10 cellular contexts compared by ENCODE assay signal in genomic region chrX:30887721-30888120, GRCh38. TPM values are rescaled to one million over a fixed set of nuclear protein-coding genes. Genes with fewer than 3 reads are reported as not detected.
DNase-seq lines count a peak whose midpoint lies in the region; ATAC-seq and TF ChIP-seq lines count a peak whose summit lies in the region.
"Had no signal": no experiment of that assay in that cellular context is flagged by ENCODE, and none has a peak within 500 bp of the region (broad histone marks: within the 10 kb centered on the region; RNA-seq: fewer than 3 reads in every experiment).

No MANE protein-coding gene starts in this region.

- H3K9me2 ChIP-seq in GM23248 (ENCODE audit: insufficient read depth): no peaks in the 10 kb centered on the region

- H3K4me3 ChIP-seq in GM23248 (peak overlapping the region; percentile 90), fibroblast of pulmonary artery (replicated peaks; ENCODE audit: low read depth, low read length) (peak overlapping the region; percentile 69)

- TF ChIP-seq CTCF in fibroblast of pulmonary artery (IDR thresholded peaks at IDR 0.05; ENCODE audit: low read length, missing control alignments): no peak

- peak overlapping the region; percentile 88 for H3K9ac ChIP-seq in GM23248

- H2AFZ ChIP-seq in GM23248: peak overlapping the region; percentile 82; the same call in 1 of the 2 replicates

- no peak overlapping the region for H3K27ac ChIP-seq in GM23248
- H3K27ac ChIP-seq: colonic mucosa had no signal

- H3F3A ChIP-seq in GM23248 (ENCODE audit: insufficient read depth): no peaks in the 10 kb centered on the region

- peak overlapping the region; percentile 90 for H3K4me2 ChIP-seq in GM23248 (ENCODE audit: unreplicated experiment)

- H3K27me3 ChIP-seq in GM23248 (replicated peaks; ENCODE audit: insufficient read depth): no peaks in the 10 kb centered on the region
- H3K27me3 ChIP-seq: colonic mucosa had no signal

- no peaks in the 10 kb centered on the region for H3K9me3 ChIP-seq in GM23248 (ENCODE audit: low read depth)
- H3K9me3 ChIP-seq: colonic mucosa had no signal

- no peaks in the 10 kb centered on the region for H3K36me3 ChIP-seq in GM23248 (ENCODE audit: low read depth)
- H3K36me3 ChIP-seq: colonic mucosa had no signal

- no peaks in the 10 kb centered on the region for H4K20me1 ChIP-seq in GM23248 (ENCODE audit: insufficient read depth)

- in situ Hi-C loops in GM23248 (cut with MboI): no loop called here

- no peaks in the 10 kb centered on the region for H3K4me1 ChIP-seq in GM23248 (ENCODE audit: insufficient read depth)
- H3K4me1 ChIP-seq: colonic mucosa had no signal

- DNase-seq in GM23248 (no peak), fibroblast of pulmonary artery (ENCODE audit: low read depth) (no peak), GOT3 (lab: John Stamatoyannopoulos, UW) (no peak), DMS79 (lab: John Stamatoyannopoulos, UW) (no peak), NCI-H82 treated with DMSO at 0.1 percent for 48 hours (lab: John Stamatoyannopoulos, UW; ENCODE audit: unreplicated experiment) (no peak)
- peak; percentile 14 to 46 for DNase-seq in activated CD4-positive, alpha-beta T cell treated with anti-CD3 and anti-CD28 coated beads, Interleukin-2, amount 50 U/mL, for 24 hours (ENCODE audit: low read depth in 1 of 2, low spot score in 1 of 2)
- peak; percentile 22 for DNase-seq in stimulated activated CD4-positive, alpha-beta T cell treated with anti-CD3 and anti-CD28 coated beads, Interleukin-2, amount 100 ng/mL, for 4 hours (ENCODE audit: low read depth)
- DNase-seq: colonic mucosa, NCI-H1930 had no signal

- no peak for ATAC-seq in GM18909 (IDR thresholded peaks at IDR 0.05; ENCODE audit: poor library complexity, unreplicated experiment)

- H3K79me2 ChIP-seq in GM23248 (ENCODE audit: insufficient read depth): peaks cover 62% of the 10 kb centered on the region

- WGBS in GM23248 (ENCODE audit: low coverage in 1 of 2, low lambda C conversion rate in 2 of 2, missing lambda C conversion rate in 2 of 2), 2 experiments: 33% methylated on average over 3 to 4 of the region's 4 CpGs

RNA-seq across cellular contexts. Expression of gene TAB3, which starts 1.3 kb away (rescaled TPM):
- 20.4 and 20.9 TPM in 2 replicates for total RNA-seq in GM23248 (2014; rRNA removed; shearing (Covaris generic))
- polyA plus RNA-seq in GM23248 (2016; fragmentation: Nextera tagmentation; extraction: Ambion mirVana): 4.2 and 4.3 TPM in 2 replicates

Comparison
In these comparisons a context has a peak if more than half of its experiments do, and no peak if none do; other contexts are left out.
1. DNase-seq: peak in activated CD4-positive, alpha-beta T cell treated with anti-CD3 and anti-CD28 coated beads, Interleukin-2, amount 50 U/mL, for 24 hours (2 of 2) and stimulated activated CD4-positive, alpha-beta T cell treated with anti-CD3 and anti-CD28 coated beads, Interleukin-2, amount 100 ng/mL, for 4 hours (single experiment); none in GM23248 (single experiment), fibroblast of pulmonary artery (single experiment), GOT3 (single experiment), DMS79 (single experiment) and NCI-H82 treated with DMSO at 0.1 percent for 48 hours (single experiment).